In genomic region chr16:70703835-70704381, GRCh38 we compare ENCODE assay signal across 1 cellular context.
TF ChIP-seq lines count a peak whose summit lies in the region.

No MANE protein-coding gene starts in this region.

TF ChIP-seq in HepG2, 621 proteins besides CTCF, POLR2A, EP300 and RAD21:
- TF ChIP-seq ZNF788 (CRISPR knock-in tag; IDR thresholded peaks at IDR 0.05; ENCODE audit: borderline replicate concordance) (0 out of 2 replicates have a peak, but pooled peaks have one; percentile 2), ARNT (IDR thresholded peaks at IDR 0.05) (no peak), UBTF (CRISPR knock-in tag; IDR thresholded peaks at IDR 0.05) (peak; percentile 54; the same call in 1 of the 2 replicates), ZNF687 (CRISPR knock-in tag; IDR thresholded peaks at IDR 0.05) (peak; percentile 47), HIC2 (CRISPR knock-in tag; IDR thresholded peaks at IDR 0.05; ENCODE audit: low read depth) (0 out of 2 replicates have a peak, but pooled peaks have one; percentile 21), ZNF839 (CRISPR knock-in tag; IDR thresholded peaks at IDR 0.05; ENCODE audit: borderline replicate concordance) (0 out of 2 replicates have a peak, but pooled peaks have one; percentile 60), ZNF652 (CRISPR knock-in tag; IDR thresholded peaks at IDR 0.05; ENCODE audit: borderline replicate concordance, low read depth) (no peak), THAP8 (CRISPR knock-in tag; IDR thresholded peaks at IDR 0.05; ENCODE audit: borderline replicate concordance) (0 out of 2 replicates have a peak, but pooled peaks have one; percentile 29), RBM22 (optimal IDR thresholded peaks at IDR 0.05; ENCODE audit: low read length) (peak; percentile 18), ZBTB4 (CRISPR knock-in tag; IDR thresholded peaks at IDR 0.05; ENCODE audit: borderline replicate concordance) (0 out of 2 replicates have a peak, but pooled peaks have one; percentile 42), ZNF572 (CRISPR knock-in tag; IDR thresholded peaks at IDR 0.05) (peak; percentile 41; the same call in 1 of the 2 replicates), ATF5 (CRISPR knock-in tag; IDR thresholded peaks at IDR 0.05; ENCODE audit: low read depth) (no peak), ZXDC (CRISPR knock-in tag; IDR thresholded peaks at IDR 0.05) (0 out of 2 replicates have a peak, but pooled peaks have one; percentile 62), ZNF350 (CRISPR knock-in tag; IDR thresholded peaks at IDR 0.05; ENCODE audit: borderline replicate concordance, low read depth) (0 out of 2 replicates have a peak, but pooled peaks have one; percentile 12), PRDM4 (CRISPR knock-in tag; IDR thresholded peaks at IDR 0.05; ENCODE audit: borderline replicate concordance) (no peak), PHF21A (CRISPR knock-in tag; IDR thresholded peaks at IDR 0.05) (0 out of 2 replicates have a peak, but pooled peaks have one; percentile 46), GPN1 (CRISPR knock-in tag; IDR thresholded peaks at IDR 0.05; ENCODE audit: borderline replicate concordance) (no peak), ZFP91 (CRISPR knock-in tag; IDR thresholded peaks at IDR 0.05; ENCODE audit: borderline replicate concordance) (peak; percentile 9; the same call in 1 of the 2 replicates)
